ENCODE assay signal across 36 cellular contexts in genomic region chr1:174105086-174105485, GRCh38.
"Had no signal": no experiment of that assay in that cellular context is flagged by ENCODE, and none has a peak within 500 bp of the region (broad histone marks: within the 10 kb centered on the region; RNA-seq: fewer than 3 reads in every experiment).

No MANE protein-coding gene starts in this region.

- H3K4me3 ChIP-seq: MG63 had no signal

- H3K36me3 ChIP-seq: MG63 had no signal

- H3K9me3 ChIP-seq: MG63 had no signal

- DNase-seq: Karpas-422, Kasumi-1, MG63, MM.1S, MV-4-11, NCI-H1048, NCI-H1092, NCI-H1092 treated with DMSO at 0.1 percent for 48 hours, NCI-H1105, NCI-H1105 treated with DMSO at 0.1 percent for 48 hours, NCI-H1417, NCI-H1417 treated with DMSO at 0.1 percent for 48 hours, NCI-H1436, NCI-H1436 treated with DMSO at 0.1 percent for 48 hours, NCI-H146, NCI-H1694, NCI-H1694 treated with DMSO at 0.1 percent for 48 hours, NCI-H187, NCI-H187 treated with DMSO at 0.1 percent for 48 hours, NCI-H1930, NCI-H2029, NCI-H2029 treated with DMSO at 0.1 percent for 48 hours, NCI-H2081, NCI-H2081 treated with DMSO at 0.1 percent for 48 hours, NCI-H2107, NCI-H2171, NCI-H2171 treated with DMSO at 0.1 percent for 48 hours, NCI-H2227 treated with DMSO at 0.1 percent for 48 hours, NCI-H226, NCI-H345, NCI-H446, NCI-H446 treated with DMSO at 0.1 percent for 48 hours, NCI-H510A, NCI-H510A treated with DMSO at 0.1 percent for 48 hours, NCI-H524, NCI-H524 treated with DMSO at 0.1 percent for 48 hours had no signal
